In the genomic region with DNA sequence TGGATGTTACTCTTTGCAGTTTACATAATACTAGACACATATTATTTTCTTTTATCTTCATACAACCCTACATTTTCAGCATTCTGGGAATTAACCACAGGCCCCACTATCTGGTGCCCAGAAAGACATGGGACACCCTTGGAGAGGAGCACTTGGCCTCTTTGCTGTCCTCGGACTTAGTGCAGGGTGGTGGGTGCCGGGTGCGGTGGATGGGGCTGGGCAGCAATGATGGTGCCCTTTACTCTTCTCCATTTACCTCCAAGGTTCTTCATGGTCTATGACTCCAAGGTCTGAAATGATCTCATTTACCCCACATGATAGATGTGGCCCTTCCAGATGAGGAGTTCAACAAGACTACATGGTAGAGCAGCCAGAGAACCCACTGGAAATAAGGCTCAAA, we compare ENCODE assay signal across 18 cellular contexts. TPM values are rescaled to one million over a fixed set of nuclear protein-coding genes. Genes with fewer than 3 reads are reported as not detected.
DNase-seq lines count a peak whose midpoint lies in the region; ATAC-seq and TF ChIP-seq lines count a peak whose summit lies in the region.
"Had no signal": no experiment of that assay in that cellular context is flagged by ENCODE, and none has a peak within 500 bp of the region (broad histone marks: within the 10 kb centered on the region; RNA-seq: fewer than 3 reads in every experiment).

No MANE protein-coding gene starts in this region.

- ATAC-seq in HG02852 (IDR thresholded peaks at IDR 0.05; ENCODE audit: unreplicated experiment), result no peak

- BruUV-seq in MCF 10A (replicated peaks; lab: Mats Ljungman, UMichigan), result no TSS peak

- H3K4me1 Mint-ChIP-seq in activated CD4-positive, alpha-beta T cell treated with anti-CD3 and anti-CD28 coated beads, Interleukin-2, amount 10 ng/mL, durations not matched to agents 24 days and 14 days, result peaks cover 4% of the 10 kb centered on the region
- H3K4me1 Mint-ChIP-seq in MCF 10A (ENCODE audit: insufficient read depth, unreplicated experiment), result peaks cover 26% of the 10 kb centered on the region

- no peak overlapping the region for H3K27ac Mint-ChIP-seq in activated CD4-positive, alpha-beta T cell treated with anti-CD3 and anti-CD28 coated beads, Interleukin-2, amount 10 ng/mL, durations not matched to agents 24 days and 14 days
- peak overlapping the region; percentile 98 for H3K27ac Mint-ChIP-seq in MCF 10A (ENCODE audit: low read depth, unreplicated experiment)

- H3K9me3 Mint-ChIP-seq in activated CD4-positive, alpha-beta T cell treated with anti-CD3 and anti-CD28 coated beads, Interleukin-2, amount 10 ng/mL, durations not matched to agents 24 days and 14 days, result no peaks in the 10 kb centered on the region
- H3K9me3 Mint-ChIP-seq in MCF 10A (ENCODE audit: unreplicated experiment), result peaks cover 5% of the 10 kb centered on the region

- no peak overlapping the region for H3K4me3 Mint-ChIP-seq in activated CD4-positive, alpha-beta T cell treated with anti-CD3 and anti-CD28 coated beads, Interleukin-2, amount 10 ng/mL, durations not matched to agents 24 days and 14 days
- no peak overlapping the region for H3K4me3 Mint-ChIP-seq in MCF 10A (ENCODE audit: unreplicated experiment)

- no peaks in the 10 kb centered on the region for H3K36me3 Mint-ChIP-seq in activated CD4-positive, alpha-beta T cell treated with anti-CD3 and anti-CD28 coated beads, Interleukin-2, amount 10 ng/mL, durations not matched to agents 24 days and 14 days (ENCODE audit: low read depth)
- H3K36me3 Mint-ChIP-seq in MCF 10A (ENCODE audit: insufficient read depth, unreplicated experiment), result peaks cover 6% of the 10 kb centered on the region

- no peaks in the 10 kb centered on the region for H3K27me3 Mint-ChIP-seq in activated CD4-positive, alpha-beta T cell treated with anti-CD3 and anti-CD28 coated beads, Interleukin-2, amount 10 ng/mL, durations not matched to agents 24 days and 14 days
- H3K27me3 Mint-ChIP-seq in MCF 10A (ENCODE audit: insufficient read depth, unreplicated experiment), result no peaks in the 10 kb centered on the region

- no peak for TF ChIP-seq CTCF in MCF 10A (IDR thresholded peaks at IDR 0.05; ENCODE audit: unreplicated experiment)

- POLR2A ChIA-PET in MCF 10A (lab: Yijun Ruan, JAX), result interaction anchor here (0.7 kb wide), 1 partner anchor 47 kb away, joined by 3 read pairs; no protein-coding TSS in a partner anchor

- peak; percentile 27 for DNase-seq in activated CD4-positive, alpha-beta T cell treated with anti-CD3 and anti-CD28 coated beads, Interleukin-2, amount 10 ng/mL, durations not matched to agents 24 days and 14 days
- DNase-seq in activated CD4-positive, alpha-beta T cell treated with anti-CD3 and anti-CD28 coated beads, Interleukin-2, amount 50 U/mL, for 1 hour, result no peak
- DNase-seq in MCF 10A (ENCODE audit: unreplicated experiment), result no peak
- peak; percentile 57 for DNase-seq in kidney tubule cell (ENCODE audit: low spot score)
- no peak for DNase-seq in activated CD4-positive, CD25-positive, alpha-beta regulatory T cell (lab: John Stamatoyannopoulos, UW)
- no peak for DNase-seq in DMS79 (lab: John Stamatoyannopoulos, UW)
- DNase-seq in foreskin melanocyte, result no peak
- DNase-seq: 8988T; activated CD4-positive, alpha-beta T cell treated with anti-CD3 and anti-CD28 coated beads for 48 hours; activated CD8-positive, alpha-beta memory T cell treated with anti-CD3 and anti-CD28 coated beads, Interleukin-2, amount 50 U/mL, for 4 hours; activated effector memory CD4-positive, alpha-beta T cell treated with Interleukin-2 at 50 U/mL for 16 hours; caudate nucleus; effector CD4-positive, alpha-beta T cell; HCEC 1CT; heart left ventricle; left ventricle myocardium superior; NCI-H526 treated with DMSO at 0.1 percent for 48 hours had no signal

- intact Hi-C loops in activated CD4-positive, alpha-beta T cell treated with anti-CD3 and anti-CD28 coated beads, Interleukin-2, amount 10 ng/mL, durations not matched to agents 24 days and 14 days (cut with micrococcal nuclease), result no loop called here
- intact Hi-C loops in MCF 10A (cut with micrococcal nuclease), result no loop called here

- CTCF ChIA-PET in MCF 10A (lab: Yijun Ruan, JAX), result interaction anchor here (0.5 to 2.5 kb wide), 3 partner anchors 10 to 54 kb away, joined by 3 to 8 read pairs (median 4); no protein-coding TSS in a partner anchor

RNA-seq across cellular contexts. Expression of a gene that starts 56.2 kb away (rescaled TPM):
- total RNA-seq in activated CD4-positive, alpha-beta T cell treated with anti-CD3 and anti-CD28 coated beads, Interleukin-2, amount 10 ng/mL, durations not matched to agents 24 days and 14 days, result 0.72 and 1.5 TPM in 2 replicates
- 42.9 and 164 TPM in 2 replicates for total RNA-seq in MCF 10A (2022)

Comparison
In these comparisons a context has a peak if more than half of its experiments do, and no peak if none do; other contexts are left out.
1. DNase-seq: peak in activated CD4-positive, alpha-beta T cell treated with anti-CD3 and anti-CD28 coated beads, Interleukin-2, amount 10 ng/mL, durations not matched to agents 24 days and 14 days (single experiment) and kidney tubule cell (single experiment); none in activated CD4-positive, alpha-beta T cell treated with anti-CD3 and anti-CD28 coated beads, Interleukin-2, amount 50 U/mL, for 1 hour (single experiment), MCF 10A (single experiment), activated CD4-positive, CD25-positive, alpha-beta regulatory T cell (0 of 4), DMS79 (single experiment) and foreskin melanocyte (single experiment).
2. RNA of a gene that starts 56.2 kb away (total RNA-seq): 42.9 to 164 TPM in MCF 10A; 0.72 to 1.5 TPM in activated CD4-positive, alpha-beta T cell treated with anti-CD3 and anti-CD28 coated beads, Interleukin-2, amount 10 ng/mL, durations not matched to agents 24 days and 14 days; every median in the first group is over 10 times any median in the second.